32 cellular contexts compared by ENCODE assay signal in the genomic region with DNA sequence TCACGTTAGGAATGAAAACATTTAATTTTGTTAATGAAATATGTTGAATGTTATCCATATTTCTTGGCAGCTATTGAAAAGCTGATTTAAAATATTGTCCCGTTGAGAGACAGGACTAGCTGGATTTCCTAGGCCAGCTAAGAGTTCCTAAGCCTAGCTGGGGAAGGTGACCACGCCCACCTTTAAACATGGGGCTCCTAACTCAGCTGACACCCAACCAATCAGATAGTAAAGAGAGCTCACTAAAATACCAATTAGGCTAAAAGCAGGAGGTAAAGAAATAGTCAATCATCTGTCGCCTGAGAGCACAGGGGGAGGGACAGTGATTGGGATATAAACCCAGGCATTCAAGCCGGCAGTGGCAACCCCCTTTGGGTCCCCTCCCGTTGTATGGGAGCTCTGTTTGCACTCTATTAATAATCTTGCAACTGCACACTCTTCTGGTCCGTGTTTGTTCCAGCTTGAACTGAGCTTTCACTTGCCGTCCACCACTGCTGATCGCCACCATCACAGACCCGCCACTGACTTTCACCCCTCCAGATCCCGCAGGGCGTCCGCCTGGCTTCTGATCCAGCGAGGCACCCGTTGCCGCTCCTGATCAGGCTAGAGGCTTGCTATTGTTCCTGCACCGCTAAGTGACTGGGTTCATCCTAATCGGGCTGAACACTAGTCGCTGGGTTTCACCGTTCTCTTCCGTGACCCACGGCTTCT.
DNase-seq lines count a peak whose midpoint lies in the region; ATAC-seq and TF ChIP-seq lines count a peak whose summit lies in the region.
"Had no signal": no experiment of that assay in that cellular context is flagged by ENCODE, and none has a peak within 500 bp of the region (broad histone marks: within the 10 kb centered on the region; RNA-seq: fewer than 3 reads in every experiment).

No MANE protein-coding gene starts in this region.

- DNase-seq in NCI-H1105 (lab: John Stamatoyannopoulos, UW) (peak; percentile 60), NCI-H187 treated with DMSO at 0.1 percent for 48 hours (lab: John Stamatoyannopoulos, UW) (peak; percentile 40), NCI-H748 (lab: John Stamatoyannopoulos, UW; ENCODE audit: unreplicated experiment) (peak; percentile 90), chondrocyte (ENCODE audit: low spot score) (peak; percentile 81), BE2C (no peak), SKM-1 (lab: John Stamatoyannopoulos, UW; ENCODE audit: unreplicated experiment) (no peak)
- DNase-seq: ACHN; activated gamma-delta T cell treated with Interleukin-2 at 50 U/mL for 16 hours; activated naive CD8-positive, alpha-beta T cell treated with anti-CD3 and anti-CD28 coated beads, Interleukin-2, amount 50 U/mL, for 24 hours; activated T-cell treated with anti-CD3 and anti-CD28 coated beads, Interleukin-2, amount 50 U/mL, for 24 hours; CD8-positive, alpha-beta memory T cell; colonic mucosa; DMS 273 treated with DMSO at 0.1 percent for 48 hours; effector memory CD4-positive, alpha-beta T cell; GM23248; hippocampal formation; IMR-90; left cardiac atrium; naive thymus-derived CD8-positive, alpha-beta T cell; NK-92 treated with Interleukin-12 subunit alpha and Interleukin-12 subunit beta, amount 100 ng/mL, for 24 hours; occipital lobe; PC-3; stimulated activated CD4-positive, alpha-beta T cell treated with anti-CD3 and anti-CD28 coated beads, Interleukin-12 subunit alpha, Interleukin-12 subunit beta, amount 100 ng/mL, for 4 hours; stimulated activated CD4-positive, alpha-beta T cell treated with anti-CD3 and anti-CD28 coated beads, Interleukin-4, amount 100 ng/mL, for 1 hour; stomach; T-helper 17 cell had no signal

- H3K27me3 ChIP-seq in BE2C, result no peaks in the 10 kb centered on the region
- H3K27me3 ChIP-seq: cardiac muscle cell, colonic mucosa, stomach had no signal

- H3K27ac Mint-ChIP-seq in chondrocyte (ENCODE audit: unreplicated experiment), result no peak overlapping the region
- H3K27ac Mint-ChIP-seq: activated naive CD8-positive, alpha-beta T cell treated with anti-CD3 and anti-CD28 coated beads, Interleukin-2, amount 50 U/mL, for 24 hours; activated T-cell treated with anti-CD3 and anti-CD28 coated beads, Interleukin-2, amount 50 U/mL, for 24 hours; B cell; CD8-positive, alpha-beta memory T cell; naive thymus-derived CD8-positive, alpha-beta T cell; T-helper 17 cell had no signal

- peaks cover 13% of the 10 kb centered on the region for H3K9me3 Mint-ChIP-seq in chondrocyte (ENCODE audit: low read depth)
- H3K9me3 Mint-ChIP-seq: activated naive CD8-positive, alpha-beta T cell treated with anti-CD3 and anti-CD28 coated beads, Interleukin-2, amount 50 U/mL, for 24 hours had no signal

- H3K4me3 ChIP-seq in BE2C (ENCODE audit: low read depth, low read length), result no peak overlapping the region
- H3K4me3 ChIP-seq: cardiac muscle cell, colonic mucosa, GM23248, prostate gland, stomach had no signal

- TF ChIP-seq CTCF in chondrocyte (IDR thresholded peaks at IDR 0.05) (no peak), BE2C (IDR thresholded peaks at IDR 0.05; ENCODE audit: low read depth, low read length) (no peak)

- H3K36me3 Mint-ChIP-seq in chondrocyte (ENCODE audit: low read depth), result no peaks in the 10 kb centered on the region
- H3K36me3 Mint-ChIP-seq: CD8-positive, alpha-beta memory T cell; naive thymus-derived CD8-positive, alpha-beta T cell had no signal

- no peaks in the 10 kb centered on the region for H3K36me3 ChIP-seq in BE2C
- H3K36me3 ChIP-seq: cardiac muscle cell, colonic mucosa, prostate gland, stomach had no signal

- no peaks in the 10 kb centered on the region for H3K9me3 ChIP-seq in BE2C
- H3K9me3 ChIP-seq: colonic mucosa, prostate gland, stomach had no signal

- H3K27me3 Mint-ChIP-seq in chondrocyte (ENCODE audit: low read depth), result peaks cover 6% of the 10 kb centered on the region
- H3K27me3 Mint-ChIP-seq: activated naive CD8-positive, alpha-beta T cell treated with anti-CD3 and anti-CD28 coated beads, Interleukin-2, amount 50 U/mL, for 24 hours; B cell; CD8-positive, alpha-beta memory T cell; naive thymus-derived CD8-positive, alpha-beta T cell; T-helper 17 cell had no signal

- no peaks in the 10 kb centered on the region for H3K4me1 Mint-ChIP-seq in chondrocyte (ENCODE audit: low read depth)
- H3K4me1 Mint-ChIP-seq: activated naive CD8-positive, alpha-beta T cell treated with anti-CD3 and anti-CD28 coated beads, Interleukin-2, amount 50 U/mL, for 24 hours; B cell; CD8-positive, alpha-beta memory T cell; naive thymus-derived CD8-positive, alpha-beta T cell; T-helper 17 cell had no signal

- no peak for ATAC-seq in HG02981 (IDR thresholded peaks at IDR 0.05; ENCODE audit: unreplicated experiment)
- ATAC-seq: activated naive CD8-positive, alpha-beta T cell treated with anti-CD3 and anti-CD28 coated beads, Interleukin-2, amount 50 U/mL, for 24 hours; left cardiac atrium; naive thymus-derived CD8-positive, alpha-beta T cell; PC-3; sciatic nerve; SK-N-SH treated with all-trans-retinoic acid at 6 μM for 48 hours; T-helper 17 cell had no signal

- no peak overlapping the region for H3K4me3 Mint-ChIP-seq in chondrocyte (ENCODE audit: unreplicated experiment)
- H3K4me3 Mint-ChIP-seq: activated naive CD8-positive, alpha-beta T cell treated with anti-CD3 and anti-CD28 coated beads, Interleukin-2, amount 50 U/mL, for 24 hours; activated T-cell treated with anti-CD3 and anti-CD28 coated beads, Interleukin-2, amount 50 U/mL, for 24 hours; B cell; CD8-positive, alpha-beta memory T cell; naive thymus-derived CD8-positive, alpha-beta T cell; T-helper 17 cell had no signal

- no peaks in the 10 kb centered on the region for H3K4me1 ChIP-seq in BE2C
- H3K4me1 ChIP-seq: colonic mucosa, prostate gland, stomach had no signal

Comparison
In these comparisons a context has a peak if more than half of its experiments do, and no peak if none do; other contexts are left out.
1. DNase-seq: peak in NCI-H1105 (single experiment), NCI-H187 treated with DMSO at 0.1 percent for 48 hours (single experiment), NCI-H748 (single experiment) and chondrocyte (single experiment); none in BE2C (single experiment) and SKM-1 (single experiment).